ENCODE assay signal across 22 cellular contexts in genomic region chr15:42141795-42142667, GRCh38. TPM values are rescaled to one million over a fixed set of nuclear protein-coding genes. Genes with fewer than 3 reads are reported as not detected.
DNase-seq lines count a peak whose midpoint lies in the region; ATAC-seq and TF ChIP-seq lines count a peak whose summit lies in the region.
"Had no signal": no experiment of that assay in that cellular context is flagged by ENCODE, and none has a peak within 500 bp of the region (broad histone marks: within the 10 kb centered on the region; RNA-seq: fewer than 3 reads in every experiment).

No MANE protein-coding gene starts in this region.

- 81% methylated on average over 8 of the region's 21 CpGs for WGBS in suprapubic skin

- no peaks in the 10 kb centered on the region; the same call in 1 of the 2 replicates for H3K36me3 Mint-ChIP-seq in WTC11
- H3K36me3 Mint-ChIP-seq: IgD-negative memory B cell had no signal

- TF ChIP-seq EP300 in suprapubic skin (IDR thresholded peaks at IDR 0.05) = no peak

- H3F3A ChIP-seq in PC-3 (ENCODE audit: low read length, unreplicated experiment) = no peaks in the 10 kb centered on the region

- no peaks in the 10 kb centered on the region for H3K9me2 ChIP-seq in PC-3 (replicated peaks; ENCODE audit: low read length)

- H3K4me1 Mint-ChIP-seq in WTC11 = no peaks in the 10 kb centered on the region
- H3K4me1 Mint-ChIP-seq: B cell had no signal

- BruUV-seq in PC-3 (replicated peaks; lab: Mats Ljungman, UMichigan) = no TSS peak

- H3K27me3 ChIP-seq in suprapubic skin = no peaks in the 10 kb centered on the region
- H3K27me3 ChIP-seq in PC-3 (ENCODE audit: low read length) = no peaks in the 10 kb centered on the region

- no peak overlapping the region for H3K4me3 Mint-ChIP-seq in WTC11
- H3K4me3 Mint-ChIP-seq: B cell, IgD-negative memory B cell had no signal

- H3K36me3 ChIP-seq in suprapubic skin (no peaks in the 10 kb centered on the region), PC-3 (ENCODE audit: low read depth, low read length) (no peaks in the 10 kb centered on the region)

- peaks cover 15% of the 10 kb centered on the region for H3K9me3 Mint-ChIP-seq in WTC11

- TF ChIP-seq POLR2A in suprapubic skin (IDR thresholded peaks at IDR 0.05) = no peak

- TF ChIP-seq CTCF in WTC11 (IDR thresholded peaks at IDR 0.05) (no peak), suprapubic skin (IDR thresholded peaks at IDR 0.05) (no peak), PC-3 (conservative IDR thresholded peaks at IDR 0.05; ENCODE audit: low read depth, low read length) (no peak), GM20000 (IDR thresholded peaks at IDR 0.05; ENCODE audit: extremely low read depth, missing control alignments) (no peak)

- no peak overlapping the region for H3K4me3 ChIP-seq in suprapubic skin
- H3K4me3 ChIP-seq in PC-3 (ENCODE audit: low read length) = no peak overlapping the region
- H3K4me3 ChIP-seq: GM23248 had no signal

- H3K27me3 Mint-ChIP-seq in WTC11 (ENCODE audit: low read depth) = no peaks in the 10 kb centered on the region

- H4K20me1 ChIP-seq in PC-3 (ENCODE audit: low read length) = no peaks in the 10 kb centered on the region

- peaks cover 12% of the 10 kb centered on the region for H3K4me1 ChIP-seq in suprapubic skin
- no peaks in the 10 kb centered on the region for H3K4me1 ChIP-seq in PC-3 (ENCODE audit: insufficient read depth, low read length)

- peak; percentile 56 for DNase-seq in activated effector memory CD4-positive, alpha-beta T cell treated with anti-CD3 and anti-CD28 coated beads, Interleukin-2, amount 50 U/mL, for 16 hours
- no peak for DNase-seq in activated effector memory CD4-positive, alpha-beta T cell treated with Interleukin-2 at 50 U/mL for 16 hours
- DNase-seq in WTC11 (ENCODE audit: low spot score) = peak; percentile 9
- DNase-seq in mesenteric fat pad (ENCODE audit: low spot score) = peak; percentile 73
- DNase-seq in suprapubic skin (ENCODE audit: low spot score in 2 of 2) = peak; percentile 53 to 56
- DNase-seq in PC-3 = no peak
- no peak for DNase-seq in GM20000 (ENCODE audit: low spot score)
- DNase-seq: DMS 273 treated with DMSO at 0.1 percent for 48 hours; DND-41; GM23248; Karpas-422; NCI-H1417 treated with DMSO at 0.1 percent for 48 hours; NCI-H2029; NCI-H2171 treated with DMSO at 0.1 percent for 48 hours; NCI-H446; NK-92 treated with Interleukin-12 subunit alpha and Interleukin-12 subunit beta, amount 100 ng/mL, for 24 hours; SHP77 had no signal

- H3K27ac Mint-ChIP-seq in WTC11 = no peak overlapping the region
- H3K27ac Mint-ChIP-seq: B cell, IgD-negative memory B cell had no signal

- H3K27ac ChIP-seq in suprapubic skin (no peak overlapping the region), PC-3 (ENCODE audit: low read length) (no peak overlapping the region)
- H3K27ac ChIP-seq: GM23248 had no signal

- ATAC-seq in WTC11 (no peak), PC-3 (no peak), GM18868 (IDR thresholded peaks at IDR 0.05; ENCODE audit: unreplicated experiment) (no peak)

- intact Hi-C loops in PC-3 (cut with micrococcal nuclease) = no loop called here

- H2AFZ ChIP-seq in PC-3 (ENCODE audit: low read length) = no peak overlapping the region
- H2AFZ ChIP-seq: GM23248 had no signal

- H3K4me2 ChIP-seq in PC-3 (ENCODE audit: low read length) = no peak overlapping the region

- CTCF ChIA-PET in WTC11 (lab: Charles Lee) = interaction anchor here (0.6 to 1.3 kb wide), 5 partner anchors 8 to 243 kb away, joined by 3 to 7 read pairs (median 5); no protein-coding TSS in a partner anchor
- CTCF ChIA-PET in PC-3 (lab: Charles Lee) = no interaction called here

- POLR2A ChIA-PET in WTC11 (lab: Charles Lee) (no interaction called here), PC-3 (lab: Charles Lee; ENCODE audit: unreplicated experiment) (no interaction called here)

- H3K79me2 ChIP-seq in PC-3 (ENCODE audit: low read length) = no peaks in the 10 kb centered on the region

- no peak overlapping the region for H3K9ac ChIP-seq in PC-3 (ENCODE audit: low read length)
- H3K9ac ChIP-seq: GM23248 had no signal

- H3K9me3 ChIP-seq in suprapubic skin = no peaks in the 10 kb centered on the region
- no peaks in the 10 kb centered on the region for H3K9me3 ChIP-seq in PC-3 (ENCODE audit: low read length)

TF ChIP-seq in WTC11, 78 proteins besides CTCF, POLR2A, EP300 and RAD21:
- TF ChIP-seq ZNF396 (CRISPR knock-in tag; IDR thresholded peaks at IDR 0.05; ENCODE audit: borderline replicate concordance) (no peak), SOX15 (CRISPR knock-in tag; IDR thresholded peaks at IDR 0.05) (no peak), ZNF425 (CRISPR knock-in tag; conservative IDR thresholded peaks at IDR 0.05) (no peak), ZNF138 (CRISPR knock-in tag; conservative IDR thresholded peaks at IDR 0.05) (no peak), ETV6 (CRISPR knock-in tag; IDR thresholded peaks at IDR 0.05) (no peak), MXD4 (CRISPR knock-in tag; IDR thresholded peaks at IDR 0.05; ENCODE audit: borderline replicate concordance) (no peak), TP53 (CRISPR knock-in tag; IDR thresholded peaks at IDR 0.05) (no peak), ERG (CRISPR knock-in tag; IDR thresholded peaks at IDR 0.05) (no peak), USF1 (CRISPR knock-in tag; IDR thresholded peaks at IDR 0.05) (no peak), EMX1 (CRISPR knock-in tag; IDR thresholded peaks at IDR 0.05) (no peak), ZNF263 (CRISPR knock-in tag; IDR thresholded peaks at IDR 0.05; ENCODE audit: low read depth) (no peak), AR (CRISPR knock-in tag; IDR thresholded peaks at IDR 0.05) (no peak), JUN (CRISPR knock-in tag; IDR thresholded peaks at IDR 0.05) (no peak), HMGA2 (CRISPR knock-in tag; IDR thresholded peaks at IDR 0.05) (no peak), NFE2L1 (CRISPR knock-in tag; IDR thresholded peaks at IDR 0.05) (no peak), ESRRA (CRISPR knock-in tag; IDR thresholded peaks at IDR 0.05; ENCODE audit: borderline replicate concordance) (no peak), ZNF671 (CRISPR knock-in tag; IDR thresholded peaks at IDR 0.05) (no peak)

RNA-seq across cellular contexts. Expression of gene PLA2G4F, which starts 14.4 kb away (rescaled TPM):
- total RNA-seq in WTC11 (2021) (0.11 to 0.18 TPM (median 0.16 TPM) in 3 replicates), mesenteric fat pad (not detected), suprapubic skin (100 to 1,000 TPM; 209 to 311 (median 246) TPM), PC-3 (2014; rRNA removed) (5.5 and 5.8 TPM in 2 replicates)
- total RNA-seq: A172, B cell, GM23248 had no signal

RNA-seq across cellular contexts. Expression of gene PLA2G4D, which starts 47.7 kb away (rescaled TPM):
- 0.07 to 0.24 TPM (median 0.09 TPM) in 3 replicates for total RNA-seq in WTC11 (2021)
- not detected for total RNA-seq in mesenteric fat pad
- total RNA-seq in suprapubic skin = 10 to 100 TPM; 15.0 to 29.6 (median 24.4) TPM
- 0.17 and 0.55 TPM in 2 replicates for total RNA-seq in PC-3 (2014; rRNA removed)
- total RNA-seq: A172, B cell, GM23248, MCF 10A had no signal

Comparison
In these comparisons a context has a peak if more than half of its experiments do, and no peak if none do; other contexts are left out.
1. DNase-seq: peak in activated effector memory CD4-positive, alpha-beta T cell treated with anti-CD3 and anti-CD28 coated beads, Interleukin-2, amount 50 U/mL, for 16 hours (single experiment), WTC11 (single experiment), mesenteric fat pad (single experiment) and suprapubic skin (2 of 2); none in activated effector memory CD4-positive, alpha-beta T cell treated with Interleukin-2 at 50 U/mL for 16 hours (single experiment), PC-3 (single experiment) and GM20000 (single experiment).
2. RNA of gene PLA2G4F, which starts 14.4 kb away (total RNA-seq): 209 to 311 TPM in suprapubic skin; 5.5 to 5.8 TPM in PC-3, 0.11 to 0.18 TPM in WTC11 and not detected in mesenteric fat pad (single experiment); every median in the first group is over 10 times any median in the second.
3. RNA of gene PLA2G4D, which starts 47.7 kb away (total RNA-seq): 15.0 to 29.6 TPM in suprapubic skin; 0.17 to 0.55 TPM in PC-3, 0.07 to 0.24 TPM in WTC11 and not detected in mesenteric fat pad (single experiment); every median in the first group is over 10 times any median in the second.